In the genomic region with DNA sequence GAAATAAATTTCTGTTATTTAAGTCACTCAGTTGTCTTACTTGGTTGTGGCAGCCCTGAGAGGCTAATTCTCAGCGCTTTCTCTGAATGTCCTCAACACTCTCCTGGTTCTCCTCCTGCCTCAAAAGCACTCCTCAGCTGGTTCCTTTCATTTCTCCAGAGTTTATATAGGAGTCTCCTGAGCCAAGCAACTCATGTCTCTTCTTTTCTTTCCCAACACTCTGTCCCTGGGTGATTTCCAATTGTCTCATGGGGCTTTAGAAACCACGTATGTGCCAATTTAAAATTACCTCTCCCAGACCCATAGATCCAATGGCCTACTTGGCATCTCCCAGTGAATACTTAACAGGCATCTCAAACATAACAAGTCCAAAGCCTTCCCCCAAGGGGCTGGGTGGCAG, we compare ENCODE assay signal across 24 cellular contexts.
DNase-seq lines count a peak whose midpoint lies in the region; ATAC-seq and TF ChIP-seq lines count a peak whose summit lies in the region.
"Had no signal": no experiment of that assay in that cellular context is flagged by ENCODE, and none has a peak within 500 bp of the region (broad histone marks: within the 10 kb centered on the region; RNA-seq: fewer than 3 reads in every experiment).

No MANE protein-coding gene starts in this region.

- no peak overlapping the region for H3K4me3 Mint-ChIP-seq in endothelial cell (ENCODE audit: unreplicated experiment)
- H3K4me3 Mint-ChIP-seq in activated CD8-positive, alpha-beta memory T cell treated with anti-CD3 and anti-CD28 coated beads, Interleukin-2, amount 10 ng/mL, durations not matched to agents 7 days and 5 days: no peak overlapping the region
- H3K4me3 Mint-ChIP-seq: CD14-positive monocyte; CD4-positive, alpha-beta memory T cell; CD4-positive, CD25-positive, alpha-beta regulatory T cell; CD8-positive, alpha-beta memory T cell had no signal

- H3K4me1 Mint-ChIP-seq in endothelial cell (ENCODE audit: unreplicated experiment): no peaks in the 10 kb centered on the region
- H3K4me1 Mint-ChIP-seq in activated CD8-positive, alpha-beta memory T cell treated with anti-CD3 and anti-CD28 coated beads, Interleukin-2, amount 10 ng/mL, durations not matched to agents 7 days and 5 days: no peaks in the 10 kb centered on the region
- H3K4me1 Mint-ChIP-seq: CD14-positive monocyte; CD4-positive, alpha-beta memory T cell; CD4-positive, CD25-positive, alpha-beta regulatory T cell; CD8-positive, alpha-beta memory T cell had no signal

- H3K9me3 ChIP-seq in mucosa of descending colon: no peaks in the 10 kb centered on the region
- H3K9me3 ChIP-seq: A549, BE2C, BLaER1 had no signal

- intact Hi-C loops in mucosa of descending colon (cut with DNase I, micrococcal nuclease): no loop called here

- TF ChIP-seq CTCF in AG10803 (conservative IDR thresholded peaks at IDR 0.05; ENCODE audit: low read length) (no peak), endothelial cell (IDR thresholded peaks at IDR 0.05; ENCODE audit: unreplicated experiment) (no peak), mucosa of descending colon (IDR thresholded peaks at IDR 0.05) (no peak)

- peak; percentile 23 for ATAC-seq in mucosa of descending colon
- ATAC-seq in activated CD8-positive, alpha-beta memory T cell treated with anti-CD3 and anti-CD28 coated beads, Interleukin-2, amount 10 ng/mL, durations not matched to agents 7 days and 5 days: no peak
- ATAC-seq: A549, GM12878 had no signal

- H3K36me3 Mint-ChIP-seq in endothelial cell (ENCODE audit: low read depth, unreplicated experiment): peaks cover 4% of the 10 kb centered on the region
- no peaks in the 10 kb centered on the region for H3K36me3 Mint-ChIP-seq in activated CD8-positive, alpha-beta memory T cell treated with anti-CD3 and anti-CD28 coated beads, Interleukin-2, amount 10 ng/mL, durations not matched to agents 7 days and 5 days
- H3K36me3 Mint-ChIP-seq: CD14-positive monocyte; CD4-positive, alpha-beta memory T cell; CD4-positive, CD25-positive, alpha-beta regulatory T cell; CD8-positive, alpha-beta memory T cell had no signal

- no peak overlapping the region for H3K4me3 ChIP-seq in AG10803 (ENCODE audit: low read length)
- no peak overlapping the region for H3K4me3 ChIP-seq in mucosa of descending colon
- H3K4me3 ChIP-seq: A549, BLaER1, GM12878 had no signal

- no peaks in the 10 kb centered on the region for H3K4me1 ChIP-seq in mucosa of descending colon (ENCODE audit: low read depth)
- H3K4me1 ChIP-seq: A549, BE2C, BLaER1 had no signal

- peak; percentile 13 for DNase-seq in AG10803 (ENCODE audit: low read depth)
- no peak for DNase-seq in endothelial cell (ENCODE audit: low spot score)
- DNase-seq in fibroblast of peridontal ligament (ENCODE audit: extremely low read depth): peak; percentile 34
- no peak for DNase-seq in mucosa of descending colon
- no peak for DNase-seq in activated CD8-positive, alpha-beta memory T cell treated with anti-CD3 and anti-CD28 coated beads, Interleukin-2, amount 10 ng/mL, durations not matched to agents 7 days and 5 days
- DNase-seq in ecto neural progenitor cell (ENCODE audit: low spot score): no peak
- DNase-seq in NCI-H2081 (lab: John Stamatoyannopoulos, UW): no peak
- DNase-seq: BE2C; C1 segment of cervical spinal cord; CD4-positive, alpha-beta memory T cell; CD4-positive, CD25-positive, alpha-beta regulatory T cell; CD8-positive, alpha-beta memory T cell; COR-L47; DMS 273 treated with DMSO at 0.1 percent for 48 hours; DMS153; DMS53; DMS79; DND-41; EL; GDM1 had no signal

- CTCF ChIA-PET in activated CD8-positive, alpha-beta memory T cell treated with anti-CD3 and anti-CD28 coated beads, Interleukin-2, amount 10 ng/mL, durations not matched to agents 7 days and 5 days (lab: Charles Lee): no interaction called here

- H3K27ac Mint-ChIP-seq in endothelial cell (ENCODE audit: unreplicated experiment): peak overlapping the region; percentile 7
- H3K27ac Mint-ChIP-seq in activated CD8-positive, alpha-beta memory T cell treated with anti-CD3 and anti-CD28 coated beads, Interleukin-2, amount 10 ng/mL, durations not matched to agents 7 days and 5 days: no peak overlapping the region
- H3K27ac Mint-ChIP-seq: CD14-positive monocyte; CD4-positive, alpha-beta memory T cell; CD4-positive, CD25-positive, alpha-beta regulatory T cell; CD8-positive, alpha-beta memory T cell had no signal

- H3K27me3 Mint-ChIP-seq in endothelial cell (ENCODE audit: unreplicated experiment): peaks cover 6% of the 10 kb centered on the region
- H3K27me3 Mint-ChIP-seq in activated CD8-positive, alpha-beta memory T cell treated with anti-CD3 and anti-CD28 coated beads, Interleukin-2, amount 10 ng/mL, durations not matched to agents 7 days and 5 days: peaks cover 3% of the 10 kb centered on the region
- H3K27me3 Mint-ChIP-seq: CD4-positive, CD25-positive, alpha-beta regulatory T cell had no signal

- H3K9me3 Mint-ChIP-seq in endothelial cell (ENCODE audit: unreplicated experiment): no peaks in the 10 kb centered on the region
- H3K9me3 Mint-ChIP-seq in activated CD8-positive, alpha-beta memory T cell treated with anti-CD3 and anti-CD28 coated beads, Interleukin-2, amount 10 ng/mL, durations not matched to agents 7 days and 5 days (ENCODE audit: low read depth): no peaks in the 10 kb centered on the region
- H3K9me3 Mint-ChIP-seq: CD8-positive, alpha-beta memory T cell had no signal

- no peaks in the 10 kb centered on the region for H3K36me3 ChIP-seq in mucosa of descending colon (ENCODE audit: low read depth)
- H3K36me3 ChIP-seq: BE2C, BLaER1 had no signal

Comparison
In these comparisons a context has a peak if more than half of its experiments do, and no peak if none do; other contexts are left out.
1. DNase-seq: peak in AG10803 (single experiment) and fibroblast of peridontal ligament (single experiment); none in endothelial cell (single experiment), mucosa of descending colon (0 of 3), activated CD8-positive, alpha-beta memory T cell treated with anti-CD3 and anti-CD28 coated beads, Interleukin-2, amount 10 ng/mL, durations not matched to agents 7 days and 5 days (single experiment), ecto neural progenitor cell (single experiment) and NCI-H2081 (0 of 2).